ENCODE assay signal across 21 cellular contexts in the genomic region with DNA sequence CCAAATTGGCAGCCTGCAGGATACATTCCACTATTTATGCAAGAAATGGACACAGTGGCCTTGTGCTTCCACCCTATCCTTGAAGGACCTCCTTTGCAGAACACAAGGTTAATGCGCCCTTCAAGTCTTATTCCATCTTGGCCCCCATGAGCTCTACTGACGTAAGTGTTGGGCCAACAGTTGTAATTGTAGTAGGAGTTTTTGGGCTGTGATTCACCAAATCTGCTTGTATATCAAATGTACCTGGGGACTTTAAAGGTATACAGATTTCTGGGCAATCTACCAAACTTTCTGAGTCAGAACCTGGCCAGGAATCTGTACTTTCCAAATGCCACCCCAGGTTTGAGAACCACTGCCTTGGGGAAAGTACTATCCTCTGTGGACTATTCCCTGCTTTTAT.
DNase-seq lines count a peak whose midpoint lies in the region; TF ChIP-seq lines count a peak whose summit lies in the region.
"Had no signal": no experiment of that assay in that cellular context is flagged by ENCODE, and none has a peak within 500 bp of the region (broad histone marks: within the 10 kb centered on the region; RNA-seq: fewer than 3 reads in every experiment).

No MANE protein-coding gene starts in this region.

- 0 out of 2 replicates have a peak, but pooled peaks cover 5% of the 10 kb centered on the region for H3F3A ChIP-seq in PC-9 (ENCODE audit: insufficient read depth, low read depth)

- CTCF ChIA-PET in PC-9 (lab: Charles Lee), result no interaction called here
- CTCF ChIA-PET in activated naive CD4-positive, alpha-beta T cell treated with anti-CD3 and anti-CD28 coated beads for 36 hours (lab: Charles Lee), result interaction anchor here (0.7 kb wide), 1 partner anchor 18 kb away, joined by 4 read pairs; no protein-coding TSS in a partner anchor

- no peak overlapping the region for H3K27ac ChIP-seq in PC-9
- H3K27ac ChIP-seq: BLaER1, breast epithelium, uterus, WERI-Rb-1 had no signal

- H3K4me1 ChIP-seq in PC-9 (replicated peaks; ENCODE audit: insufficient read depth), result peaks cover 46% of the 10 kb centered on the region
- H3K4me1 ChIP-seq: BLaER1, breast epithelium, uterus had no signal

- no peak overlapping the region for H3K4me3 Mint-ChIP-seq in activated naive CD4-positive, alpha-beta T cell treated with anti-CD3 and anti-CD28 coated beads for 36 hours
- H3K4me3 Mint-ChIP-seq: activated CD4-positive, alpha-beta T cell treated with anti-CD3 and anti-CD28 coated beads, Interleukin-2, amount 10 ng/mL, durations not matched to agents 24 days and 14 days had no signal

- H3K9me2 ChIP-seq in PC-9 (ENCODE audit: insufficient read depth), result no peaks in the 10 kb centered on the region; the same call in 1 of the 2 replicates

- H2AFZ ChIP-seq in PC-9, result no peak overlapping the region

- intact Hi-C loops in PC-9 (cut with micrococcal nuclease; ENCODE audit: unreplicated experiment), result no loop called here
- intact Hi-C loops in activated naive CD4-positive, alpha-beta T cell treated with anti-CD3 and anti-CD28 coated beads for 36 hours (cut with micrococcal nuclease), result no loop called here

- H3K27me3 ChIP-seq in PC-9 (ENCODE audit: insufficient read depth, low read depth), result no peaks in the 10 kb centered on the region
- H3K27me3 ChIP-seq: BLaER1, breast epithelium, uterus had no signal

- DNase-seq in HT1080 (ENCODE audit: low read depth), result peak; percentile 17
- DNase-seq in PC-9, result peak; percentile 32 to 75
- peak; percentile 13 for DNase-seq in epithelial cell of proximal tubule (ENCODE audit: low read depth)
- peak; percentile 69 for DNase-seq in renal cortical epithelial cell (ENCODE audit: low read depth)
- DNase-seq in NCI-H345 (lab: John Stamatoyannopoulos, UW), result no peak
- no peak for DNase-seq in T-helper 1 cell
- no peak for DNase-seq in activated CD8-positive, alpha-beta memory T cell treated with anti-CD3 and anti-CD28 coated beads, Interleukin-2, amount 50 U/mL, for 4 hours
- DNase-seq in activated naive CD4-positive, alpha-beta T cell treated with anti-CD3 and anti-CD28 coated beads for 36 hours, result no peak
- DNase-seq: activated CD4-positive, alpha-beta T cell treated with anti-CD3 and anti-CD28 coated beads, Interleukin-2, amount 10 ng/mL, durations not matched to agents 24 days and 14 days; activated T-cell treated with anti-CD3 and anti-CD28 coated beads, Interleukin-2, amount 50 U/mL, for 48 hours; DMS79; effector CD8-positive, alpha-beta T cell; H7; left ventricle myocardium superior; NCI-H1436; stimulated activated naive CD4-positive, alpha-beta T cell treated with Interleukin-2 at 50 U/mL for 16 hours; uterus; WERI-Rb-1 had no signal

- TF ChIP-seq CTCF in PC-9 (conservative IDR thresholded peaks at IDR 0.05) (no peak), epithelial cell of proximal tubule (conservative IDR thresholded peaks at IDR 0.05; ENCODE audit: low read depth, low read length) (no peak)

- H3K4me3 ChIP-seq in PC-9 (no peak overlapping the region), epithelial cell of proximal tubule (ENCODE audit: low read depth, low read length) (no peak overlapping the region)
- H3K4me3 ChIP-seq: BLaER1, breast epithelium, uterus had no signal

- H3K9me3 Mint-ChIP-seq in activated naive CD4-positive, alpha-beta T cell treated with anti-CD3 and anti-CD28 coated beads for 36 hours, result no peaks in the 10 kb centered on the region
- H3K9me3 Mint-ChIP-seq: activated CD4-positive, alpha-beta T cell treated with anti-CD3 and anti-CD28 coated beads, Interleukin-2, amount 10 ng/mL, durations not matched to agents 24 days and 14 days had no signal

- no peak overlapping the region for H3K27ac Mint-ChIP-seq in activated naive CD4-positive, alpha-beta T cell treated with anti-CD3 and anti-CD28 coated beads for 36 hours
- H3K27ac Mint-ChIP-seq: activated CD4-positive, alpha-beta T cell treated with anti-CD3 and anti-CD28 coated beads, Interleukin-2, amount 10 ng/mL, durations not matched to agents 24 days and 14 days; progenitor cell of endocrine pancreas had no signal

- BruUV-seq in PC-9 (replicated peaks; lab: Mats Ljungman, UMichigan), result no TSS peak

- peaks cover 5% of the 10 kb centered on the region for H3K27me3 Mint-ChIP-seq in activated naive CD4-positive, alpha-beta T cell treated with anti-CD3 and anti-CD28 coated beads for 36 hours (ENCODE audit: low read depth)
- H3K27me3 Mint-ChIP-seq: progenitor cell of endocrine pancreas had no signal

- no peak overlapping the region for H3K4me2 ChIP-seq in PC-9
- H3K4me2 ChIP-seq: BLaER1 had no signal

- no peaks in the 10 kb centered on the region for H4K20me1 ChIP-seq in PC-9 (ENCODE audit: insufficient read depth)
- H4K20me1 ChIP-seq: BLaER1 had no signal

- H3K4me1 Mint-ChIP-seq in activated naive CD4-positive, alpha-beta T cell treated with anti-CD3 and anti-CD28 coated beads for 36 hours (ENCODE audit: low read depth), result no peaks in the 10 kb centered on the region
- H3K4me1 Mint-ChIP-seq: activated CD4-positive, alpha-beta T cell treated with anti-CD3 and anti-CD28 coated beads, Interleukin-2, amount 10 ng/mL, durations not matched to agents 24 days and 14 days had no signal

- H3K36me3 ChIP-seq in PC-9 (ENCODE audit: low read depth), result no peaks in the 10 kb centered on the region
- H3K36me3 ChIP-seq: BLaER1, breast epithelium, uterus, WERI-Rb-1 had no signal

- POLR2A ChIA-PET in PC-9 (lab: Charles Lee; ENCODE audit: unreplicated experiment), result no interaction called here

- no peaks in the 10 kb centered on the region for H3K9me3 ChIP-seq in PC-9 (ENCODE audit: insufficient read depth, low read depth)
- H3K9me3 ChIP-seq: BLaER1, breast epithelium, uterus had no signal

- H3K36me3 Mint-ChIP-seq in activated naive CD4-positive, alpha-beta T cell treated with anti-CD3 and anti-CD28 coated beads for 36 hours (ENCODE audit: low read depth), result no peaks in the 10 kb centered on the region

- no peaks in the 10 kb centered on the region for H3K79me2 ChIP-seq in PC-9 (ENCODE audit: low read depth)

Comparison
In these comparisons a context has a peak if more than half of its experiments do, and no peak if none do; other contexts are left out.
1. DNase-seq: peak in HT1080 (single experiment), PC-9 (2 of 2), epithelial cell of proximal tubule (single experiment) and renal cortical epithelial cell (single experiment); none in NCI-H345 (single experiment), T-helper 1 cell (0 of 5), activated CD8-positive, alpha-beta memory T cell treated with anti-CD3 and anti-CD28 coated beads, Interleukin-2, amount 50 U/mL, for 4 hours (single experiment) and activated naive CD4-positive, alpha-beta T cell treated with anti-CD3 and anti-CD28 coated beads for 36 hours (single experiment).